ENCODE assay signal across 7 cellular contexts in the genomic region with DNA sequence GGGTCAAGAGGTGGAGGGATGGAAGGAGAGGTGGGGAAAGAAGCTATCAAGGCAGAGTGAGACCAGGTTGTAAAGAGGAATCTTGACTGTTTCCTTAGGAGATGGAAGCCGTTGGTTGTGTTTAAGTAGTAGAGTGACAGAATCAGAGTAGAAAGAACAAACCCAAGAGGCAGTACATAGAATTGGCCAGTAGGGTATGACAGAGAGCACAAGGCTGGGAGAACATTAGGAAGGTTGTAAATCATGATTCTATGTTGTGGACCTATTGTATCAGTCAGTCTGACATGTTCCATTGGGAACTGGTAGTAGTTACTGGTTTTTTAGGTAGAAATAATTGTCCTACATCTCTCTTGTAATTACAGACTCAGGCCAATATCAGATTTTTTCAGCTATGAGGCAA.
DNase-seq lines count a peak whose midpoint lies in the region; ATAC-seq and TF ChIP-seq lines count a peak whose summit lies in the region.

No MANE protein-coding gene starts in this region.

- H3K27me3 ChIP-seq in sigmoid colon, result no peaks in the 10 kb centered on the region

- peaks cover 0 to 36% (median 24%) of the 10 kb centered on the region in 4 donors for H3K4me1 ChIP-seq in sigmoid colon

- H3K27ac ChIP-seq in sigmoid colon, result no peak overlapping the region

- no peaks in the 10 kb centered on the region for H3K9me3 ChIP-seq in sigmoid colon

- H3K4me3 ChIP-seq in epithelial cell of esophagus (ENCODE audit: low read length), result no peak overlapping the region
- H3K4me3 ChIP-seq in sigmoid colon, result no peak overlapping the region

- TF ChIP-seq POLR2A in sigmoid colon (IDR thresholded peaks at IDR 0.05), result no peak

- 30 to 72% methylated on average over 1 of the region's 1 CpG for WGBS in sigmoid colon, 2 donors

- DNase-seq in NCI-H526 treated with DMSO at 0.1 percent for 48 hours (lab: John Stamatoyannopoulos, UW) (peak; percentile 5), epithelial cell of esophagus (ENCODE audit: low read depth) (peak; percentile 56), sigmoid colon (no peak), GDM1 (lab: John Stamatoyannopoulos, UW) (no peak)
- no peak for DNase-seq in activated CD4-positive, alpha-beta T cell treated with anti-CD3 and anti-CD28 coated beads, Interleukin-2, amount 50 U/mL, for 4 hours

- no peak for TF ChIP-seq EP300 in sigmoid colon (IDR thresholded peaks at IDR 0.05)

- H3K36me3 ChIP-seq in sigmoid colon, result no peaks in the 10 kb centered on the region

- ATAC-seq in GM18511 (IDR thresholded peaks at IDR 0.05; ENCODE audit: unreplicated experiment), result peak; percentile 93
- ATAC-seq in HG02623 (IDR thresholded peaks at IDR 0.05; ENCODE audit: unreplicated experiment), result peak; percentile 81

- intact Hi-C loops in sigmoid colon (cut with DNase I), result no loop called here

- TF ChIP-seq CTCF in epithelial cell of esophagus (IDR thresholded peaks at IDR 0.05; ENCODE audit: insufficient read depth, low read depth, low read length, missing control alignments) (peak; percentile 96), sigmoid colon (IDR thresholded peaks at IDR 0.05) (peak in 3 of 4 experiments; percentile 25 to 48 (median 39))

Comparison
In these comparisons a context has a peak if more than half of its experiments do, and no peak if none do; other contexts are left out.
1. DNase-seq: peak in NCI-H526 treated with DMSO at 0.1 percent for 48 hours (single experiment) and epithelial cell of esophagus (single experiment); none in sigmoid colon (single experiment), GDM1 (single experiment) and activated CD4-positive, alpha-beta T cell treated with anti-CD3 and anti-CD28 coated beads, Interleukin-2, amount 50 U/mL, for 4 hours (0 of 2).